ENCODE assay signal across 8 cellular contexts in the genomic region with DNA sequence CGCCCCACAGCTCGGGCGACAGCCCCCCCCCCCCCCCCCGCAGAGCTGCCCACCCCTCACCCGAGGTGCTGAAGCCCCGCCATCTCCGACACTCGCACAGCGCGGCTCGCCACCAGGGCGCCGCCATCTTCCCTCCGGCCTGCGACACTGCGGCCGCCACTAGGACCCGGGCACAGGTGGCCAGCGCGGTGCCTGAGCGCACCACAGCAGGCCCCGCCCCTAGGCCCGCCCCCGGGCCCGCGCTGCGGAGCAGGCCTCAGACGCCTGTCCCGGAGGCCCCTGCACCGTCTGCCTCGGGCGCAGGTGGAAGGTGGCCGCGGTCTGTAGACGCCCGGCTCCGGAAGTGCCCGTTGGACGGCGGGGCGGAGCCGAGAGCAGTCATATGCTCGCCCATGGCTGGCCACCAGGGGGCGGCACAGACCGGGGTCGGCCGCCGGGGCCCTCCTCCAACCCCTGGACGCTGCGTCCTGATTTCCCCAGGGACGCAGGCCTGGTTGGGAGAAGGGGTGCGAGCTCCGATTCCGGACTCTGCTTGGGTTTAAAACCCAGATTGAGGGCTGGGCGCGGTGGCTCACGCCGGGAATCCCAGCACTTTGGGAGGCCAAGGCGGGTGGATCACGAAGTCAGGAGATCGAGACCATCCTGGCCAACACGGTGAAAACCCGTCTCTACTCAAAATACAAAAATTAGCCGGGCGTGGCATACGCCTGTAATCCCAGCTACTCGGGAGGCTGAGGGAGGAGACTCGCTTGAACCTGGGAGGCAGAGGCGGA. TPM values are rescaled to one million over a fixed set of nuclear protein-coding genes. Genes with fewer than 3 reads are reported as not detected.
A peak's percentile ranks its signal among the peaks of the same experiment; 100 is the strongest.
DNase-seq lines count a peak whose midpoint lies in the region; ATAC-seq and TF ChIP-seq lines count a peak whose summit lies in the region.

Gene MRPL38, minus strand, starts transcription at position 136 of the 773 bp plus-strand sequence. Its CDS starts 9 bp downstream, at position 127.

- TF ChIP-seq CTCF in GM12873 (IDR thresholded peaks at IDR 0.05; ENCODE audit: insufficient read depth, low read depth, low read length, missing control alignments) (peak; percentile 89), cardiac muscle cell (IDR thresholded peaks at IDR 0.05; ENCODE audit: low read depth, low read length) (peak; percentile 83), type B pancreatic cell (conservative IDR thresholded peaks at IDR 0.05) (peak; percentile 100)

- peaks cover 23% of the 10 kb centered on the region for H3K4me1 Mint-ChIP-seq in activated naive CD8-positive, alpha-beta T cell treated with anti-CD3 and anti-CD28 coated beads, Interleukin-2, amount 50 U/mL, for 24 hours
- peaks cover 3% of the 10 kb centered on the region for H3K4me1 Mint-ChIP-seq in type B pancreatic cell (ENCODE audit: unreplicated experiment)

- no peaks in the 10 kb centered on the region for H3K27me3 Mint-ChIP-seq in activated naive CD8-positive, alpha-beta T cell treated with anti-CD3 and anti-CD28 coated beads, Interleukin-2, amount 50 U/mL, for 24 hours
- no peaks in the 10 kb centered on the region for H3K27me3 Mint-ChIP-seq in type B pancreatic cell

- H3K27ac Mint-ChIP-seq in activated naive CD8-positive, alpha-beta T cell treated with anti-CD3 and anti-CD28 coated beads, Interleukin-2, amount 50 U/mL, for 24 hours: peak within 1 kb of the TSS; percentile 95
- peak within 1 kb of the TSS; percentile 92 for H3K27ac Mint-ChIP-seq in type B pancreatic cell

- H3K9me3 Mint-ChIP-seq in activated naive CD8-positive, alpha-beta T cell treated with anti-CD3 and anti-CD28 coated beads, Interleukin-2, amount 50 U/mL, for 24 hours: no peaks in the 10 kb centered on the region
- H3K9me3 Mint-ChIP-seq in type B pancreatic cell: no peaks in the 10 kb centered on the region

- ATAC-seq in HG02759 (IDR thresholded peaks at IDR 0.05; ENCODE audit: unreplicated experiment): peak; percentile 97
- peak; percentile 99 for ATAC-seq in activated naive CD8-positive, alpha-beta T cell treated with anti-CD3 and anti-CD28 coated beads, Interleukin-2, amount 50 U/mL, for 24 hours

- no peaks in the 10 kb centered on the region for H3K9me3 ChIP-seq in cardiac muscle cell (ENCODE audit: low read depth)

- no peaks in the 10 kb centered on the region for H3K27me3 ChIP-seq in cardiac muscle cell

- peaks cover 6% of the 10 kb centered on the region for H3K4me1 ChIP-seq in cardiac muscle cell (ENCODE audit: low read depth)

- H3K36me3 ChIP-seq in cardiac muscle cell: peaks cover 15% of the 10 kb centered on the region

- H3K4me3 Mint-ChIP-seq in activated naive CD8-positive, alpha-beta T cell treated with anti-CD3 and anti-CD28 coated beads, Interleukin-2, amount 50 U/mL, for 24 hours: peak within 1 kb of the TSS; percentile 98
- peak within 1 kb of the TSS; percentile 94 for H3K4me3 Mint-ChIP-seq in type B pancreatic cell

- DNase-seq in NCI-H1417 (lab: John Stamatoyannopoulos, UW): peak; percentile 93 to 97 (median 96)
- peak; percentile 78 to 91 for DNase-seq in SW 1271 (lab: John Stamatoyannopoulos, UW)
- peak; percentile 96 for DNase-seq in activated naive CD8-positive, alpha-beta T cell treated with anti-CD3 and anti-CD28 coated beads, Interleukin-2, amount 50 U/mL, for 24 hours
- DNase-seq in cardiac muscle cell (ENCODE audit: low read depth in 1 of 2, low spot score in 1 of 2): peak; percentile 95 to 97
- DNase-seq in pons (ENCODE audit: low spot score): peak; percentile 76
- peak; percentile 98 for DNase-seq in type B pancreatic cell (ENCODE audit: extremely low spot score, unreplicated experiment)

- peak within 1 kb of the TSS; percentile 88 for H3K27ac ChIP-seq in cardiac muscle cell

- peaks cover 9% of the 10 kb centered on the region for H3K36me3 Mint-ChIP-seq in activated naive CD8-positive, alpha-beta T cell treated with anti-CD3 and anti-CD28 coated beads, Interleukin-2, amount 50 U/mL, for 24 hours (ENCODE audit: low read depth)
- no peaks in the 10 kb centered on the region for H3K36me3 Mint-ChIP-seq in type B pancreatic cell

- H3K4me3 ChIP-seq in cardiac muscle cell: peak within 1 kb of the TSS; percentile 68

RNA-seq across cellular contexts. Expression of gene MRPL38, which starts in this region (rescaled TPM):
- 63.9 and 68.0 TPM in 2 replicates for total RNA-seq in cardiac muscle cell
- polyA plus RNA-seq in cardiac muscle cell: 222 and 227 TPM in 2 replicates
- total RNA-seq in type B pancreatic cell (ENCODE audit: low replicate concordance): 93.5 and 113 TPM in 2 replicates

Comparison
In these comparisons a context has a peak if more than half of its experiments do, and no peak if none do; other contexts are left out.
1. Peak in every context shown above with its lines: DNase-seq, ATAC-seq, H3K4me3 ChIP-seq and H3K27ac ChIP-seq.